In genomic region chr5:139312075-139312474, GRCh38 we compare ENCODE assay signal across 1 cellular context.
TF ChIP-seq lines count a peak whose summit lies in the region.

No MANE protein-coding gene starts in this region.

TF ChIP-seq in HEK293, 187 proteins besides CTCF, POLR2A, EP300 and RAD21 (continued from another document and continues in another):
- TF ChIP-seq ZNF398 (tag by site-specific recombination; IDR thresholded peaks at IDR 0.05) (no peak), ZIC2 (tag by site-specific recombination; IDR thresholded peaks at IDR 0.05) (0 out of 2 replicates have a peak, but pooled peaks have one; percentile 37), ZNF112 (tag by site-specific recombination; IDR thresholded peaks at IDR 0.05) (no peak), ZNF37A (tag by site-specific recombination; IDR thresholded peaks at IDR 0.05) (no peak), ZNF530 (tag by site-specific recombination; IDR thresholded peaks at IDR 0.05; ENCODE audit: low read depth) (no peak), ZFHX2 (tag by site-specific recombination; conservative IDR thresholded peaks at IDR 0.05) (peak; percentile 33; the same call in 1 of the 2 replicates), ZNF660 (tag by site-specific recombination; IDR thresholded peaks at IDR 0.05) (peak; percentile 49; the same call in 1 of the 2 replicates), ZNF677 (tag by site-specific recombination; IDR thresholded peaks at IDR 0.05) (no peak), ZNF626 (tag by site-specific recombination; IDR thresholded peaks at IDR 0.05) (no peak), GLI2 (tag by site-specific recombination; IDR thresholded peaks at IDR 0.05; ENCODE audit: borderline replicate concordance, low read depth) (no peak), TCF7L2 (IDR thresholded peaks at IDR 0.05; ENCODE audit: borderline replicate concordance, low read depth, low read length) (no peak), ZNF549 (tag by site-specific recombination; IDR thresholded peaks at IDR 0.05) (no peak), ZNF580 (tag by site-specific recombination; IDR thresholded peaks at IDR 0.05) (0 out of 2 replicates have a peak, but pooled peaks have one; percentile 22), ZNF692 (tag by site-specific recombination; IDR thresholded peaks at IDR 0.05) (peak; percentile 57; the same call in 1 of the 2 replicates), ZNF560 (tag by site-specific recombination; IDR thresholded peaks at IDR 0.05; ENCODE audit: borderline replicate concordance) (no peak), ZNF302 (tag by site-specific recombination; IDR thresholded peaks at IDR 0.05; ENCODE audit: low read depth) (no peak), ZNF610 (tag by site-specific recombination; IDR thresholded peaks at IDR 0.05; ENCODE audit: borderline replicate concordance) (no peak), ZNF529 (tag by site-specific recombination; IDR thresholded peaks at IDR 0.05; ENCODE audit: insufficient replicate concordance) (no peak), ZFP3 (tag by site-specific recombination; IDR thresholded peaks at IDR 0.05; ENCODE audit: low read depth) (0 out of 2 replicates have a peak, but pooled peaks have one; percentile 35), ZBTB8A (tag by site-specific recombination; IDR thresholded peaks at IDR 0.05) (peak; percentile 67), ZEB2 (tag by site-specific recombination; IDR thresholded peaks at IDR 0.05) (peak; percentile 45; the same call in 1 of the 2 replicates), ZNF600 (tag by site-specific recombination; IDR thresholded peaks at IDR 0.05) (peak; percentile 96), ZNF501 (tag by site-specific recombination; IDR thresholded peaks at IDR 0.05) (0 out of 2 replicates have a peak, but pooled peaks have one; percentile 59), YY1 (tag by site-specific recombination; IDR thresholded peaks at IDR 0.05) (no peak), ZNF10 (tag by site-specific recombination; IDR thresholded peaks at IDR 0.05) (peak; percentile 37; the same call in 1 of the 2 replicates), SETDB1 (IDR thresholded peaks at IDR 0.05; ENCODE audit: insufficient read length, low read length) (no peak), FEZF1 (tag by site-specific recombination; IDR thresholded peaks at IDR 0.05) (0 out of 2 replicates have a peak, but pooled peaks have one; percentile 33), ZSCAN16 (tag by site-specific recombination; IDR thresholded peaks at IDR 0.05) (no peak), SP3 (tag by site-specific recombination; IDR thresholded peaks at IDR 0.05) (no peak), ZFP69B (tag by site-specific recombination; IDR thresholded peaks at IDR 0.05) (0 out of 2 replicates have a peak, but pooled peaks have one; percentile 34), SCRT2 (tag by site-specific recombination; IDR thresholded peaks at IDR 0.05) (peak; percentile 74), ZFP37 (tag by site-specific recombination; IDR thresholded peaks at IDR 0.05) (no peak), TRIM28 (IDR thresholded peaks at IDR 0.05; ENCODE audit: borderline replicate concordance, low read length) (no peak), ZNF362 (tag by site-specific recombination; IDR thresholded peaks at IDR 0.05) (peak; percentile 93), ZNF488 (tag by site-specific recombination; IDR thresholded peaks at IDR 0.05) (no peak), ZNF121 (tag by site-specific recombination; IDR thresholded peaks at IDR 0.05) (no peak; the same call in 1 of the 2 replicates), ZNF366 (tag by site-specific recombination; conservative IDR thresholded peaks at IDR 0.05) (0 out of 2 replicates have a peak, but pooled peaks have one; percentile 10), ZNF629 (tag by site-specific recombination; IDR thresholded peaks at IDR 0.05) (peak; percentile 80), IKZF3 (tag by site-specific recombination; IDR thresholded peaks at IDR 0.05) (peak; percentile 18; the same call in 1 of the 2 replicates)
- TF ChIP-seq, protein P1, sequence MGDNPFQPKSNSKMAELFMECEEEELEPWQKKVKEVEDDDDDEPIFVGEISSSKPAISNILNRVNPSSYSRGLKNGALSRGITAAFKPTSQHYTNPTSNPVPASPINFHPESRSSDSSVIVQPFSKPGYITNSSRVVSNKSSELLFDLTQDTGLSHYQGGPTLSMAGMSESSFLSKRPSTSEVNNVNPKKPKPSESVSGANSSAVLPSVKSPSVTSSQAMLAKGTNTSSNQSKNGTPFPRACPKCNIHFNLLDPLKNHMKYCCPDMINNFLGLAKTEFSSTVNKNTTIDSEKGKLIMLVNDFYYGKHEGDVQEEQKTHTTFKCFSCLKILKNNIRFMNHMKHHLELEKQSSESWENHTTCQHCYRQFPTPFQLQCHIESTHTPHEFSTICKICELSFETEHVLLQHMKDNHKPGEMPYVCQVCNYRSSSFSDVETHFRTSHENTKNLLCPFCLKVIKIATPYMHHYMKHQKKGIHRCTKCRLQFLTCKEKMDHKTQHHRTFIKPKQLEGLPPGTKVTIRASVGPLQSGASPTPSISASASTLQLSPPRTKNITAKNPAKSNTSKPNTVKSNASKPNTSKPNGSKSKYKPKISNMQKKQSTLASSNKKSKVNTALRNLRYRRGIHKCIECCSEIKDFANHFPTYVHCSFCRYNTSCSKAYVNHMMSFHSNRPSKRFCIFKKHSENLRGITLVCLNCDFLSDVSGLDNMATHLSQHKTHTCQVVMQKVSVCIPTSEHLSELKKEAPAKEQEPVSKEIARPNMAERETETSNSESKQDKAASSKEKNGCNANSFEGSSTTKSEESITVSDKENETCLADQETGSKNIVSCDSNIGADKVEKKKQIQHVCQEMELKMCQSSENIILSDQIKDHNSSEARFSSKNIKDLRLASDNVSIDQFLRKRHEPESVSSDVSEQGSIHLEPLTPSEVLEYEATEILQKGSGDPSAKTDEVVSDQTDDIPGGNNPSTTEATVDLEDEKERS (tag by site-specific recombination; IDR thresholded peaks at IDR 0.05), result 0 out of 2 replicates have a peak, but pooled peaks have one; percentile 27
- TF ChIP-seq, protein P2, sequence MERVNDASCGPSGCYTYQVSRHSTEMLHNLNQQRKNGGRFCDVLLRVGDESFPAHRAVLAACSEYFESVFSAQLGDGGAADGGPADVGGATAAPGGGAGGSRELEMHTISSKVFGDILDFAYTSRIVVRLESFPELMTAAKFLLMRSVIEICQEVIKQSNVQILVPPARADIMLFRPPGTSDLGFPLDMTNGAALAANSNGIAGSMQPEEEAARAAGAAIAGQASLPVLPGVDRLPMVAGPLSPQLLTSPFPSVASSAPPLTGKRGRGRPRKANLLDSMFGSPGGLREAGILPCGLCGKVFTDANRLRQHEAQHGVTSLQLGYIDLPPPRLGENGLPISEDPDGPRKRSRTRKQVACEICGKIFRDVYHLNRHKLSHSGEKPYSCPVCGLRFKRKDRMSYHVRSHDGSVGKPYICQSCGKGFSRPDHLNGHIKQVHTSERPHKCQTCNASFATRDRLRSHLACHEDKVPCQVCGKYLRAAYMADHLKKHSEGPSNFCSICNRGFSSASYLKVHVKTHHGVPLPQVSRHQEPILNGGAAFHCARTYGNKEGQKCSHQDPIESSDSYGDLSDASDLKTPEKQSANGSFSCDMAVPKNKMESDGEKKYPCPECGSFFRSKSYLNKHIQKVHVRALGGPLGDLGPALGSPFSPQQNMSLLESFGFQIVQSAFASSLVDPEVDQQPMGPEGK (tag by site-specific recombination; IDR thresholded peaks at IDR 0.05), result peak; percentile 43
- TF ChIP-seq, protein P3, sequence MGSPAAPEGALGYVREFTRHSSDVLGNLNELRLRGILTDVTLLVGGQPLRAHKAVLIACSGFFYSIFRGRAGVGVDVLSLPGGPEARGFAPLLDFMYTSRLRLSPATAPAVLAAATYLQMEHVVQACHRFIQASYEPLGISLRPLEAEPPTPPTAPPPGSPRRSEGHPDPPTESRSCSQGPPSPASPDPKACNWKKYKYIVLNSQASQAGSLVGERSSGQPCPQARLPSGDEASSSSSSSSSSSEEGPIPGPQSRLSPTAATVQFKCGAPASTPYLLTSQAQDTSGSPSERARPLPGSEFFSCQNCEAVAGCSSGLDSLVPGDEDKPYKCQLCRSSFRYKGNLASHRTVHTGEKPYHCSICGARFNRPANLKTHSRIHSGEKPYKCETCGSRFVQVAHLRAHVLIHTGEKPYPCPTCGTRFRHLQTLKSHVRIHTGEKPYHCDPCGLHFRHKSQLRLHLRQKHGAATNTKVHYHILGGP (tag by site-specific recombination; IDR thresholded peaks at IDR 0.05), result no peak
- TF ChIP-seq, protein P4, sequence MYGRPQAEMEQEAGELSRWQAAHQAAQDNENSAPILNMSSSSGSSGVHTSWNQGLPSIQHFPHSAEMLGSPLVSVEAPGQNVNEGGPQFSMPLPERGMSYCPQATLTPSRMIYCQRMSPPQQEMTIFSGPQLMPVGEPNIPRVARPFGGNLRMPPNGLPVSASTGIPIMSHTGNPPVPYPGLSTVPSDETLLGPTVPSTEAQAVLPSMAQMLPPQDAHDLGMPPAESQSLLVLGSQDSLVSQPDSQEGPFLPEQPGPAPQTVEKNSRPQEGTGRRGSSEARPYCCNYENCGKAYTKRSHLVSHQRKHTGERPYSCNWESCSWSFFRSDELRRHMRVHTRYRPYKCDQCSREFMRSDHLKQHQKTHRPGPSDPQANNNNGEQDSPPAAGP (tag by site-specific recombination; IDR thresholded peaks at IDR 0.05), result peak; percentile 65
- TF ChIP-seq, protein P5, sequence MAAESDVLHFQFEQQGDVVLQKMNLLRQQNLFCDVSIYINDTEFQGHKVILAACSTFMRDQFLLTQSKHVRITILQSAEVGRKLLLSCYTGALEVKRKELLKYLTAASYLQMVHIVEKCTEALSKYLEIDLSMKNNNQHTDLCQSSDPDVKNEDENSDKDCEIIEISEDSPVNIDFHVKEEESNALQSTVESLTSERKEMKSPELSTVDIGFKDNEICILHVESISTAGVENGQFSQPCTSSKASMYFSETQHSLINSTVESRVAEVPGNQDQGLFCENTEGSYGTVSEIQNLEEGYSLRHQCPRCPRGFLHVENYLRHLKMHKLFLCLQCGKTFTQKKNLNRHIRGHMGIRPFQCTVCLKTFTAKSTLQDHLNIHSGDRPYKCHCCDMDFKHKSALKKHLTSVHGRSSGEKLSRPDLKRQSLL (tag by site-specific recombination; IDR thresholded peaks at IDR 0.05), result peak; percentile 77
- TF ChIP-seq, protein P6, sequence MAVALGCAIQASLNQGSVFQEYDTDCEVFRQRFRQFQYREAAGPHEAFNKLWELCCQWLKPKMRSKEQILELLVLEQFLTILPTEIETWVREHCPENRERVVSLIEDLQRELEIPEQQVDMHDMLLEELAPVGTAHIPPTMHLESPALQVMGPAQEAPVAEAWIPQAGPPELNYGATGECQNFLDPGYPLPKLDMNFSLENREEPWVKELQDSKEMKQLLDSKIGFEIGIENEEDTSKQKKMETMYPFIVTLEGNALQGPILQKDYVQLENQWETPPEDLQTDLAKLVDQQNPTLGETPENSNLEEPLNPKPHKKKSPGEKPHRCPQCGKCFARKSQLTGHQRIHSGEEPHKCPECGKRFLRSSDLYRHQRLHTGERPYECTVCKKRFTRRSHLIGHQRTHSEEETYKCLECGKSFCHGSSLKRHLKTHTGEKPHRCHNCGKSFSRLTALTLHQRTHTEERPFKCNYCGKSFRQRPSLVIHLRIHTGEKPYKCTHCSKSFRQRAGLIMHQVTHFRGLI (tag by site-specific recombination; IDR thresholded peaks at IDR 0.05), result peak; percentile 19; the same call in 1 of the 2 replicates
